Comparison of ENCODE assay signal across 13 cellular contexts in genomic region chr18:37419272-37419671, GRCh38.
DNase-seq lines count a peak whose midpoint lies in the region; ATAC-seq and TF ChIP-seq lines count a peak whose summit lies in the region.
"Had no signal": no experiment of that assay in that cellular context is flagged by ENCODE, and none has a peak within 500 bp of the region (broad histone marks: within the 10 kb centered on the region; RNA-seq: fewer than 3 reads in every experiment).

No MANE protein-coding gene starts in this region.

- BruUV-seq in A673 (replicated peaks; lab: Mats Ljungman, UMichigan) = no TSS peak

- no peaks in the 10 kb centered on the region for H3K27me3 Mint-ChIP-seq in activated CD8-positive, alpha-beta memory T cell treated with anti-CD3 and anti-CD28 coated beads, Interleukin-2, amount 10 ng/mL, durations not matched to agents 7 days and 5 days
- H3K27me3 Mint-ChIP-seq: activated CD4-positive, alpha-beta T cell treated with anti-CD3 and anti-CD28 coated beads, Interleukin-2, amount 10 ng/mL, durations not matched to agents 7 days and 5 days had no signal

- H3K4me1 Mint-ChIP-seq in activated CD8-positive, alpha-beta memory T cell treated with anti-CD3 and anti-CD28 coated beads, Interleukin-2, amount 10 ng/mL, durations not matched to agents 7 days and 5 days = no peaks in the 10 kb centered on the region
- H3K4me1 Mint-ChIP-seq: activated CD4-positive, alpha-beta T cell treated with anti-CD3 and anti-CD28 coated beads, Interleukin-2, amount 10 ng/mL, durations not matched to agents 7 days and 5 days had no signal

- no peaks in the 10 kb centered on the region for H3K79me2 ChIP-seq in mesendoderm (ENCODE audit: control insufficient read depth, insufficient read depth, low read length)

- WGBS in mesendoderm (ENCODE audit: extremely low coverage, insufficient coverage, low lambda C conversion rate) = no CpG with 5 or more reads among the region's 5 CpGs

- H2BK120ac ChIP-seq in mesendoderm (ENCODE audit: low read depth, low read length) = no peak overlapping the region

- H3K18ac ChIP-seq in mesendoderm (ENCODE audit: low read length) = no peak overlapping the region

- no peaks in the 10 kb centered on the region for H3K9me3 ChIP-seq in A673 (ENCODE audit: low read depth, low read length, poor library complexity, severe bottlenecking)
- H3K9me3 ChIP-seq: heart left ventricle had no signal

- no peak overlapping the region for H3K9ac ChIP-seq in mesendoderm (ENCODE audit: low read length)

- no peaks in the 10 kb centered on the region for H3K27me3 ChIP-seq in mesendoderm (ENCODE audit: insufficient read depth, low read length, poor library complexity)
- no peaks in the 10 kb centered on the region for H3K27me3 ChIP-seq in A673 (replicated peaks; ENCODE audit: insufficient read depth, low read depth, low read length, poor library complexity)
- H3K27me3 ChIP-seq: heart left ventricle had no signal

- no peak overlapping the region for H3K27ac ChIP-seq in mesendoderm (ENCODE audit: low read depth, low read length)
- H3K27ac ChIP-seq in A673 (ENCODE audit: low read depth, low read length, poor library complexity, severe bottlenecking) = no peak overlapping the region
- H3K27ac ChIP-seq: heart left ventricle had no signal

- no peak overlapping the region for H2AK5ac ChIP-seq in mesendoderm (ENCODE audit: low read length)

- H3K4me1 ChIP-seq in mesendoderm (ENCODE audit: control insufficient read depth, low read depth, low read length) (peaks cover 2% of the 10 kb centered on the region), A673 (ENCODE audit: insufficient read depth, low read length, poor library complexity, severe bottlenecking) (no peaks in the 10 kb centered on the region)
- H3K4me1 ChIP-seq: heart left ventricle had no signal

- ATAC-seq in activated CD8-positive, alpha-beta memory T cell treated with anti-CD3 and anti-CD28 coated beads, Interleukin-2, amount 10 ng/mL, durations not matched to agents 7 days and 5 days = no peak
- ATAC-seq: heart left ventricle, right cardiac atrium had no signal

- H3K27ac Mint-ChIP-seq in activated CD8-positive, alpha-beta memory T cell treated with anti-CD3 and anti-CD28 coated beads, Interleukin-2, amount 10 ng/mL, durations not matched to agents 7 days and 5 days = no peak overlapping the region
- H3K27ac Mint-ChIP-seq: activated CD4-positive, alpha-beta T cell treated with anti-CD3 and anti-CD28 coated beads, Interleukin-2, amount 10 ng/mL, durations not matched to agents 7 days and 5 days; brain had no signal

- H4K5ac ChIP-seq in mesendoderm (ENCODE audit: low read length) = no peak overlapping the region

- H3K36me3 ChIP-seq in mesendoderm (ENCODE audit: control insufficient read depth, insufficient read depth, low read length) (no peaks in the 10 kb centered on the region), A673 (ENCODE audit: insufficient read depth, low read length, poor library complexity, severe bottlenecking) (no peaks in the 10 kb centered on the region)
- H3K36me3 ChIP-seq: heart left ventricle had no signal

- intact Hi-C loops in A673 (cut with micrococcal nuclease; ENCODE audit: unreplicated experiment) = no loop called here

- H3K4me3 Mint-ChIP-seq in activated CD8-positive, alpha-beta memory T cell treated with anti-CD3 and anti-CD28 coated beads, Interleukin-2, amount 10 ng/mL, durations not matched to agents 7 days and 5 days = no peak overlapping the region
- H3K4me3 Mint-ChIP-seq: activated CD4-positive, alpha-beta T cell treated with anti-CD3 and anti-CD28 coated beads, Interleukin-2, amount 10 ng/mL, durations not matched to agents 7 days and 5 days; brain had no signal

- H3K36me3 Mint-ChIP-seq in activated CD8-positive, alpha-beta memory T cell treated with anti-CD3 and anti-CD28 coated beads, Interleukin-2, amount 10 ng/mL, durations not matched to agents 7 days and 5 days = no peaks in the 10 kb centered on the region
- H3K36me3 Mint-ChIP-seq: brain had no signal

- H3K9me3 Mint-ChIP-seq in activated CD8-positive, alpha-beta memory T cell treated with anti-CD3 and anti-CD28 coated beads, Interleukin-2, amount 10 ng/mL, durations not matched to agents 7 days and 5 days (ENCODE audit: low read depth) = no peaks in the 10 kb centered on the region
- H3K9me3 Mint-ChIP-seq: activated CD4-positive, alpha-beta T cell treated with anti-CD3 and anti-CD28 coated beads, Interleukin-2, amount 10 ng/mL, durations not matched to agents 7 days and 5 days had no signal

- CTCF ChIA-PET in A673 (lab: Charles Lee) = no interaction called here
- CTCF ChIA-PET in activated CD8-positive, alpha-beta memory T cell treated with anti-CD3 and anti-CD28 coated beads, Interleukin-2, amount 10 ng/mL, durations not matched to agents 7 days and 5 days (lab: Charles Lee) = no interaction called here

- H3K4me3 ChIP-seq in mesendoderm (ENCODE audit: low read length) (no peak overlapping the region), A673 (ENCODE audit: low read depth, low read length, poor library complexity, severe bottlenecking) (no peak overlapping the region)
- H3K4me3 ChIP-seq: heart left ventricle had no signal

- no peaks in the 10 kb centered on the region for H3K79me1 ChIP-seq in mesendoderm (ENCODE audit: low read length)

- no peak overlapping the region for H2BK5ac ChIP-seq in mesendoderm (ENCODE audit: low read length)

- H3K23ac ChIP-seq in mesendoderm (ENCODE audit: low read length) = no peak overlapping the region

- H3K56ac ChIP-seq in mesendoderm (ENCODE audit: low read length) = no peak overlapping the region

- H3K4me2 ChIP-seq in mesendoderm (ENCODE audit: low read length) = no peak overlapping the region

- peak; percentile 68 for DNase-seq in AG20443 (ENCODE audit: low spot score)
- peak; percentile 77 for DNase-seq in HS-27A (ENCODE audit: low read depth)
- peak; percentile 81 for DNase-seq in astrocyte of the hippocampus (ENCODE audit: low read depth, low spot score)
- DNase-seq in mesendoderm = peak; percentile 52
- DNase-seq in A673 (ENCODE audit: low spot score) = no peak
- no peak for DNase-seq in NCI-H446 treated with DMSO at 0.1 percent for 48 hours (lab: John Stamatoyannopoulos, UW)
- DNase-seq in activated CD8-positive, alpha-beta memory T cell treated with anti-CD3 and anti-CD28 coated beads, Interleukin-2, amount 10 ng/mL, durations not matched to agents 7 days and 5 days = no peak
- DNase-seq in middle frontal gyrus (ENCODE audit: extremely low spot score, low spot score) = no peak
- DNase-seq: activated CD4-positive, alpha-beta T cell treated with anti-CD3 and anti-CD28 coated beads, Interleukin-2, amount 10 ng/mL, durations not matched to agents 7 days and 5 days; activated naive CD4-positive, alpha-beta T cell treated with anti-CD3 and anti-CD28 coated beads, Interleukin-2, amount 50 U/mL, for 16 hours; heart left ventricle; right cardiac atrium had no signal

- POLR2A ChIA-PET in A673 (lab: Charles Lee; ENCODE audit: low non-redundant PET) = no interaction called here

- no peak overlapping the region for H2BK15ac ChIP-seq in mesendoderm (replicated peaks; ENCODE audit: low read depth)

- TF ChIP-seq CTCF in A673 (conservative IDR thresholded peaks at IDR 0.05; ENCODE audit: low read depth, low read length) = no peak

- H4K8ac ChIP-seq in mesendoderm (ENCODE audit: low read depth, low read length) = no peak overlapping the region

- H3K4ac ChIP-seq in mesendoderm (ENCODE audit: low read depth, low read length) = no peak overlapping the region

Comparison
In these comparisons a context has a peak if more than half of its experiments do, and no peak if none do; other contexts are left out.
1. DNase-seq: peak in AG20443 (single experiment), HS-27A (single experiment), astrocyte of the hippocampus (single experiment) and mesendoderm (single experiment); none in A673 (single experiment), NCI-H446 treated with DMSO at 0.1 percent for 48 hours (single experiment), activated CD8-positive, alpha-beta memory T cell treated with anti-CD3 and anti-CD28 coated beads, Interleukin-2, amount 10 ng/mL, durations not matched to agents 7 days and 5 days (single experiment) and middle frontal gyrus (single experiment).